Comparison of ENCODE assay signal across 17 cellular contexts in genomic region chr2:36528274-36528673, GRCh38.
DNase-seq lines count a peak whose midpoint lies in the region; ATAC-seq and TF ChIP-seq lines count a peak whose summit lies in the region.
"Had no signal": no experiment of that assay in that cellular context is flagged by ENCODE, and none has a peak within 500 bp of the region (broad histone marks: within the 10 kb centered on the region; RNA-seq: fewer than 3 reads in every experiment).

No MANE protein-coding gene starts in this region.

- H3K9me3 ChIP-seq in lower lobe of right lung, result no peaks in the 10 kb centered on the region

- ATAC-seq in GM18868 (IDR thresholded peaks at IDR 0.05; ENCODE audit: unreplicated experiment), result peak; percentile 63
- ATAC-seq in GM21717 (IDR thresholded peaks at IDR 0.05; ENCODE audit: unreplicated experiment), result peak; percentile 69
- ATAC-seq in HG03135 (IDR thresholded peaks at IDR 0.05; ENCODE audit: unreplicated experiment), result peak; percentile 74
- no peak for ATAC-seq in lower lobe of right lung
- ATAC-seq: activated CD8-positive, alpha-beta T cell treated with anti-CD3 and anti-CD28 coated beads for 36 hours; CD8-positive, alpha-beta T cell had no signal

- intact Hi-C loops in lower lobe of right lung (cut with DNase I), result no loop called here

- TF ChIP-seq CTCF in lower lobe of right lung (IDR thresholded peaks at IDR 0.05), result no peak

- H3K36me3 ChIP-seq in lower lobe of right lung, result peaks cover 45% of the 10 kb centered on the region

- no peaks in the 10 kb centered on the region for H3K4me1 ChIP-seq in lower lobe of right lung

- no peak overlapping the region for H3K4me3 ChIP-seq in lower lobe of right lung
- H3K4me3 ChIP-seq: hepatocyte, skin epidermis had no signal

- peak; percentile 10 for DNase-seq in left kidney (ENCODE audit: low read depth, low spot score)
- DNase-seq in C1 segment of cervical spinal cord (lab: John Stamatoyannopoulos, UW), result no peak
- DNase-seq in SHP77 treated with DMSO at 0.1 percent for 48 hours (lab: John Stamatoyannopoulos, UW), result no peak
- no peak for DNase-seq in lower lobe of right lung
- no peak for DNase-seq in COR-L47 (lab: John Stamatoyannopoulos, UW)
- DNase-seq: activated CD8-positive, alpha-beta T cell treated with anti-CD3 and anti-CD28 coated beads for 36 hours; activated naive CD8-positive, alpha-beta T cell treated with anti-CD3 and anti-CD28 coated beads, Interleukin-2, amount 10 ng/mL, durations not matched to agents 7 days and 5 days; CD8-positive, alpha-beta T cell; effector CD8-positive, alpha-beta T cell; NCI-H226; SHP77; stimulated activated CD8-positive, alpha-beta memory T cell treated with anti-CD3 and anti-CD28 coated beads, Interleukin-4, amount 100 ng/mL, for 48 hours had no signal

- no peaks in the 10 kb centered on the region for H3K27me3 ChIP-seq in lower lobe of right lung (ENCODE audit: low read depth)
- H3K27me3 ChIP-seq: hepatocyte had no signal

- H3K27ac ChIP-seq in lower lobe of right lung, result no peak overlapping the region
- H3K27ac ChIP-seq: hepatocyte had no signal

Comparison
In these comparisons a context has a peak if more than half of its experiments do, and no peak if none do; other contexts are left out.
1. ATAC-seq: peak in GM18868 (single experiment), GM21717 (single experiment) and HG03135 (single experiment); none in lower lobe of right lung (0 of 2).